9 cellular contexts compared by ENCODE assay signal in genomic region chr13:46598140-46598819, GRCh38. TPM values are rescaled to one million over a fixed set of nuclear protein-coding genes. Genes with fewer than 3 reads are reported as not detected.
DNase-seq lines count a peak whose midpoint lies in the region; ATAC-seq lines count a peak whose summit lies in the region.
"Had no signal": no experiment of that assay in that cellular context is flagged by ENCODE, and none has a peak within 500 bp of the region (broad histone marks: within the 10 kb centered on the region; RNA-seq: fewer than 3 reads in every experiment).

No MANE protein-coding gene starts in this region.

- H3K27me3 Mint-ChIP-seq in memory B cell, result no peaks in the 10 kb centered on the region

- ATAC-seq in GM18498 (IDR thresholded peaks at IDR 0.05; ENCODE audit: unreplicated experiment) (peak; percentile 39), GM21528 (IDR thresholded peaks at IDR 0.05; ENCODE audit: low FRiP score, unreplicated experiment) (peak; percentile 43), memory B cell (ENCODE audit: low read depth) (peak; percentile 36), left lobe of liver (no peak)

- H3K9me3 Mint-ChIP-seq in memory B cell, result no peaks in the 10 kb centered on the region

- H3K36me3 Mint-ChIP-seq in memory B cell, result no peaks in the 10 kb centered on the region

- DNase-seq in Kasumi-1 (lab: John Stamatoyannopoulos, UW) (peak; percentile 81 to 86), memory B cell (ENCODE audit: low spot score in 2 of 2) (peak in 1 of 2 donors; percentile 16), NCI-H1105 treated with DMSO at 0.1 percent for 48 hours (lab: John Stamatoyannopoulos, UW) (no peak), left lobe of liver (ENCODE audit: low spot score) (no peak), NCI-H1436 treated with DMSO at 0.1 percent for 48 hours (lab: John Stamatoyannopoulos, UW) (no peak), UCSD-AML1 (lab: John Stamatoyannopoulos, UW; ENCODE audit: unreplicated experiment) (no peak)
- DNase-seq: NCI-H2171 had no signal

- H3K27ac Mint-ChIP-seq in memory B cell, result peak overlapping the region; percentile 85

- peak overlapping the region; percentile 72 for H3K4me3 Mint-ChIP-seq in memory B cell

- H3K4me1 Mint-ChIP-seq in memory B cell, result peaks cover 60% of the 10 kb centered on the region

RNA-seq across cellular contexts. Expression of gene LRCH1, which starts 45.3 kb away (rescaled TPM):
- total RNA-seq in left lobe of liver, result 6.0 TPM

Comparison
In these comparisons a context has a peak if more than half of its experiments do, and no peak if none do; other contexts are left out.
1. DNase-seq: peak in Kasumi-1 (2 of 2); none in NCI-H1105 treated with DMSO at 0.1 percent for 48 hours (single experiment), left lobe of liver (single experiment), NCI-H1436 treated with DMSO at 0.1 percent for 48 hours (single experiment) and UCSD-AML1 (single experiment).